ENCODE assay signal across 16 cellular contexts in the genomic region with DNA sequence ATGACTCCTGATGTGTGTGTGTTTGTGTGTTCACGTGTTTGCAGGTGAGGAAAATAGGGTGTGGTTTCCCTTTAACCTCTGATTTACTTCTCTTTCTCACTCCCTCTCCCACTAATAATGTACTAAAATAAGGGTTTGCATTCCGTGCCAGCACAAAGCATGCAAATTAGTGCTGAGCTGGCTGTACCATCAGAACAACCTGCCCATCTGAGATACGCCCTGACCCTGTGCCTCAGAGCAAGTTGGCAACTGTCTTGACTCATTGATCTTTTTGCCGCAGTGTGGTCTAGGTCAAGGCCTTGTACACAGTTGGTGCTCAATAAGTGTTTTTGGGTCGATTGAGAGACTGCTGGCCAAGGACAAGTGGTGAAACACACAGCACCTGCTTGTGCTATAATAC.
DNase-seq lines count a peak whose midpoint lies in the region; ATAC-seq, FAIRE-seq and TF ChIP-seq lines count a peak whose summit lies in the region.
"Had no signal": no experiment of that assay in that cellular context is flagged by ENCODE, and none has a peak within 500 bp of the region (broad histone marks: within the 10 kb centered on the region; RNA-seq: fewer than 3 reads in every experiment).

No MANE protein-coding gene starts in this region.

- H3K9me3 Mint-ChIP-seq in Caco-2 (ENCODE audit: unreplicated experiment): no peaks in the 10 kb centered on the region
- H3K9me3 Mint-ChIP-seq in naive thymus-derived CD4-positive, alpha-beta T cell: peaks cover 0 to 14% (median 0%) of the 10 kb centered on the region in 11 donors
- H3K9me3 Mint-ChIP-seq: CD8-positive, alpha-beta T cell had no signal

- H3K4me3 Mint-ChIP-seq in Caco-2 (ENCODE audit: unreplicated experiment): no peak overlapping the region
- no peak overlapping the region for H3K4me3 Mint-ChIP-seq in naive thymus-derived CD4-positive, alpha-beta T cell
- H3K4me3 Mint-ChIP-seq: CD14-positive monocyte; CD8-positive, alpha-beta T cell had no signal

- no peaks in the 10 kb centered on the region for H3K36me3 ChIP-seq in Caco-2 (ENCODE audit: control insufficient read depth, insufficient read depth, low read length)
- no peaks in the 10 kb centered on the region for H3K36me3 ChIP-seq in mucosa of descending colon (ENCODE audit: low read depth)
- no peaks in the 10 kb centered on the region for H3K36me3 ChIP-seq in small intestine (ENCODE audit: control insufficient read depth in 2 of 2, insufficient read depth in 2 of 2, low read length in 2 of 2)
- H3K36me3 ChIP-seq in naive thymus-derived CD4-positive, alpha-beta T cell (ENCODE audit: control insufficient read depth in 2 of 3, insufficient read depth in 3 of 3, low read length in 3 of 3): no peaks in the 10 kb centered on the region

- H3K4me1 ChIP-seq in Caco-2: peaks cover 50% of the 10 kb centered on the region
- H3K4me1 ChIP-seq in mucosa of descending colon (ENCODE audit: low read depth): peaks cover 38% of the 10 kb centered on the region
- peaks cover 3 to 6% of the 10 kb centered on the region in 2 donors for H3K4me1 ChIP-seq in small intestine (ENCODE audit: control insufficient read depth in 2 of 2, insufficient read depth in 1 of 2, low read depth in 1 of 2, low read length in 1 of 2)
- no peaks in the 10 kb centered on the region for H3K4me1 ChIP-seq in naive thymus-derived CD4-positive, alpha-beta T cell (ENCODE audit: control insufficient read depth in 2 of 2, insufficient read depth in 2 of 2, low read length in 2 of 2)

- FAIRE-seq in small intestine (lab: Jason Lieb, UNC): no peak
- FAIRE-seq: A204.1, H54 had no signal

- peaks cover 20% of the 10 kb centered on the region for H3K4me1 Mint-ChIP-seq in Caco-2 (ENCODE audit: low read depth, unreplicated experiment)
- H3K4me1 Mint-ChIP-seq in naive thymus-derived CD4-positive, alpha-beta T cell: no peaks in the 10 kb centered on the region
- H3K4me1 Mint-ChIP-seq: CD14-positive monocyte had no signal

- H3K9me3 ChIP-seq in Caco-2 (no peaks in the 10 kb centered on the region), mucosa of descending colon (no peaks in the 10 kb centered on the region), small intestine (ENCODE audit: control insufficient read depth, low read depth) (no peaks in the 10 kb centered on the region)
- no peaks in the 10 kb centered on the region for H3K9me3 ChIP-seq in naive thymus-derived CD4-positive, alpha-beta T cell (ENCODE audit: control insufficient read depth in 2 of 3, low read length in 3 of 3)

- ATAC-seq in mucosa of descending colon: peak; percentile 47
- ATAC-seq in HG02588 (IDR thresholded peaks at IDR 0.05; ENCODE audit: unreplicated experiment): no peak
- ATAC-seq in naive thymus-derived CD4-positive, alpha-beta T cell: no peak
- ATAC-seq in GM18873 (IDR thresholded peaks at IDR 0.05; ENCODE audit: low FRiP score, unreplicated experiment): no peak
- ATAC-seq: CD8-positive, alpha-beta T cell; HCT116 had no signal

- WGBS in small intestine, 3 donors: 13 to 53% (median 31%) methylated on average over 5 of the region's 5 CpGs

- H3K27ac ChIP-seq in VCaP (peak overlapping the region; percentile 95; the same call in 1 of the 2 replicates), small intestine (ENCODE audit: low read depth in 1 of 2, low read length in 1 of 2) (peak overlapping the region; percentile 61 to 85)
- no peak overlapping the region for H3K27ac ChIP-seq in naive thymus-derived CD4-positive, alpha-beta T cell (ENCODE audit: low read depth, low read length)

- H3K36me3 Mint-ChIP-seq in Caco-2 (ENCODE audit: insufficient read depth, unreplicated experiment): no peaks in the 10 kb centered on the region
- H3K36me3 Mint-ChIP-seq in naive thymus-derived CD4-positive, alpha-beta T cell: no peaks in the 10 kb centered on the region
- H3K36me3 Mint-ChIP-seq: CD14-positive monocyte; CD8-positive, alpha-beta T cell had no signal

- H3K27me3 ChIP-seq in Caco-2 (replicated peaks; ENCODE audit: control insufficient read depth, insufficient read depth, low read length): no peaks in the 10 kb centered on the region
- no peaks in the 10 kb centered on the region for H3K27me3 ChIP-seq in small intestine (ENCODE audit: control insufficient read depth in 2 of 2, insufficient read depth in 2 of 2, low read length in 2 of 2)
- no peaks in the 10 kb centered on the region for H3K27me3 ChIP-seq in naive thymus-derived CD4-positive, alpha-beta T cell (ENCODE audit: control insufficient read depth in 2 of 2, insufficient read depth in 2 of 2, low read length in 2 of 2)

- POLR2A ChIA-PET in Caco-2 (lab: Charles Lee): no interaction called here
- POLR2A ChIA-PET in naive thymus-derived CD4-positive, alpha-beta T cell (lab: Charles Lee): no interaction called here

- H3K27ac Mint-ChIP-seq in Caco-2 (ENCODE audit: unreplicated experiment): peak overlapping the region; percentile 59
- H3K27ac Mint-ChIP-seq in naive thymus-derived CD4-positive, alpha-beta T cell: no peak overlapping the region
- H3K27ac Mint-ChIP-seq: CD14-positive monocyte; CD8-positive, alpha-beta T cell had no signal

- no peaks in the 10 kb centered on the region for H3K27me3 Mint-ChIP-seq in Caco-2 (ENCODE audit: insufficient read depth, unreplicated experiment)
- peaks cover 0 to 5% (median 0%) of the 10 kb centered on the region in 5 donors for H3K27me3 Mint-ChIP-seq in naive thymus-derived CD4-positive, alpha-beta T cell

- CTCF ChIA-PET in Caco-2 (lab: Charles Lee): no interaction called here
- CTCF ChIA-PET in naive thymus-derived CD4-positive, alpha-beta T cell (lab: Charles Lee): no interaction called here

- DNase-seq in Caco-2 (no peak), mucosa of descending colon (peak in 1 of 3 donors; percentile 31), small intestine (peak; percentile 86), germinal center (ENCODE audit: low spot score) (no peak)
- no peak for DNase-seq in naive thymus-derived CD4-positive, alpha-beta T cell
- DNase-seq: CD8-positive, alpha-beta T cell; COR-L47; GF-D8; IMR-90 had no signal

- TF ChIP-seq CTCF in Caco-2 (IDR thresholded peaks at IDR 0.05; ENCODE audit: insufficient read depth in 1 of 2, low read depth in 1 of 2, low read length in 1 of 2, severe bottlenecking in 1 of 2, unreplicated experiment in 1 of 2): no peak
- no peak for TF ChIP-seq CTCF in VCaP (conservative IDR thresholded peaks at IDR 0.05)
- TF ChIP-seq CTCF in mucosa of descending colon (IDR thresholded peaks at IDR 0.05): no peak

- no TSS peak for BruUV-seq in Caco-2 (replicated peaks; lab: Mats Ljungman, UMichigan)

- H3K4me3 ChIP-seq in Caco-2 (ENCODE audit: low read depth, low read length): no peak overlapping the region
- H3K4me3 ChIP-seq in mucosa of descending colon: no peak overlapping the region
- no peak overlapping the region for H3K4me3 ChIP-seq in small intestine (ENCODE audit: low read depth in 1 of 2, low read length in 2 of 2)
- H3K4me3 ChIP-seq in naive thymus-derived CD4-positive, alpha-beta T cell (ENCODE audit: low read length): no peak overlapping the region

- intact Hi-C loops in Caco-2 (cut with micrococcal nuclease; ENCODE audit: unreplicated experiment) (no loop called here), mucosa of descending colon (cut with DNase I, micrococcal nuclease) (no loop called here)
- intact Hi-C loops in naive thymus-derived CD4-positive, alpha-beta T cell (cut with micrococcal nuclease): no loop called here
